10 cellular contexts compared by ENCODE assay signal in genomic region chr15:92886815-92887214, GRCh38. TPM values are rescaled to one million over a fixed set of nuclear protein-coding genes. Genes with fewer than 3 reads are reported as not detected.
DNase-seq lines count a peak whose midpoint lies in the region; ATAC-seq and TF ChIP-seq lines count a peak whose summit lies in the region.
"Had no signal": no experiment of that assay in that cellular context is flagged by ENCODE, and none has a peak within 500 bp of the region (broad histone marks: within the 10 kb centered on the region; RNA-seq: fewer than 3 reads in every experiment).

No MANE protein-coding gene starts in this region.

- H3K27ac ChIP-seq in foreskin keratinocyte (peak overlapping the region; percentile 94), spleen (peak overlapping the region; percentile 16 to 100 (median 100))

- H3K4me3 ChIP-seq in spleen, result peak overlapping the region in 4 of 8 donors; percentile 1 to 92 (median 60)

- no peak for TF ChIP-seq CTCF in foreskin keratinocyte (conservative IDR thresholded peaks at IDR 0.05)
- TF ChIP-seq CTCF in spleen (IDR thresholded peaks at IDR 0.05 in 8 of 11, conservative IDR thresholded peaks at IDR 0.05 in 3 of 11), result no peak

- peaks cover 77% of the 10 kb centered on the region for H3K36me3 Mint-ChIP-seq in activated T-helper 2 cell treated with anti-CD3 and anti-CD28 coated beads, Interferon-gamma antibody, Interleukin-2, Interleukin-4, amounts not matched to agents 10 μg/mL and 5 μg/mL and 100 μg/mL, durations not matched to agents 14 hours and 24 hours and 36 hours (ENCODE audit: low read depth)

- WGBS in spleen, 5 donors, result 72 to 79% (median 74%) methylated on average over 8 of the region's 8 CpGs

- H3K4me3 Mint-ChIP-seq in activated T-helper 2 cell treated with anti-CD3 and anti-CD28 coated beads, Interferon-gamma antibody, Interleukin-2, Interleukin-4, amounts not matched to agents 10 μg/mL and 5 μg/mL and 100 μg/mL, durations not matched to agents 14 hours and 24 hours and 36 hours (ENCODE audit: low read depth), result peak overlapping the region; percentile 91

- H3K4me1 ChIP-seq in foreskin keratinocyte, result peaks cover 37% of the 10 kb centered on the region
- peaks cover 55 to 75% (median 70%) of the 10 kb centered on the region in 6 donors for H3K4me1 ChIP-seq in spleen

- no peak for ATAC-seq in foreskin keratinocyte

- H3K27me3 ChIP-seq in foreskin keratinocyte (no peaks in the 10 kb centered on the region), spleen (replicated peaks in 1 of 7) (no peaks in the 10 kb centered on the region)

- H3K9me3 ChIP-seq in spleen, result no peaks in the 10 kb centered on the region

- H3K27me3 Mint-ChIP-seq in activated T-helper 2 cell treated with anti-CD3 and anti-CD28 coated beads, Interferon-gamma antibody, Interleukin-2, Interleukin-4, amounts not matched to agents 10 μg/mL and 5 μg/mL and 100 μg/mL, durations not matched to agents 14 hours and 24 hours and 36 hours (ENCODE audit: low read depth), result no peaks in the 10 kb centered on the region

- DNase-seq in DMS79 treated with DMSO at 0.1 percent for 48 hours (lab: John Stamatoyannopoulos, UW), result peak; percentile 32
- no peak for DNase-seq in DMS79 (lab: John Stamatoyannopoulos, UW)
- DNase-seq in activated T-helper 2 cell treated with anti-CD3 and anti-CD28 coated beads, Interferon-gamma antibody, Interleukin-2, Interleukin-4, amounts not matched to agents 10 μg/mL and 5 μg/mL and 100 μg/mL, durations not matched to agents 14 hours and 24 hours and 36 hours (ENCODE audit: low spot score), result no peak
- DNase-seq in foreskin keratinocyte, result no peak
- no peak for DNase-seq in spleen
- no peak for DNase-seq in CD1c-positive myeloid dendritic cell (ENCODE audit: extremely low spot score)
- DNase-seq in activated effector memory CD4-positive, alpha-beta T cell treated with Interleukin-2 at 50 U/mL for 16 hours, result no peak
- no peak for DNase-seq in dermis blood vessel endothelial cell
- DNase-seq: posterior cingulate gyrus, RPMI8226 had no signal

- no peak for TF ChIP-seq POLR2A in spleen (IDR thresholded peaks at IDR 0.05)

- peak overlapping the region; percentile 72 for H3K27ac Mint-ChIP-seq in activated T-helper 2 cell treated with anti-CD3 and anti-CD28 coated beads, Interferon-gamma antibody, Interleukin-2, Interleukin-4, amounts not matched to agents 10 μg/mL and 5 μg/mL and 100 μg/mL, durations not matched to agents 14 hours and 24 hours and 36 hours

- intact Hi-C loops in activated T-helper 2 cell treated with anti-CD3 and anti-CD28 coated beads, Interferon-gamma antibody, Interleukin-2, Interleukin-4, amounts not matched to agents 10 μg/mL and 5 μg/mL and 100 μg/mL, durations not matched to agents 14 hours and 24 hours and 36 hours (cut with micrococcal nuclease), result no loop called here
- intact Hi-C loops in spleen (cut with DNase I; ENCODE audit: low total_unique reads), result no loop called here

- peaks cover 58% of the 10 kb centered on the region for H3K4me1 Mint-ChIP-seq in activated T-helper 2 cell treated with anti-CD3 and anti-CD28 coated beads, Interferon-gamma antibody, Interleukin-2, Interleukin-4, amounts not matched to agents 10 μg/mL and 5 μg/mL and 100 μg/mL, durations not matched to agents 14 hours and 24 hours and 36 hours (ENCODE audit: low read depth)

- no peaks in the 10 kb centered on the region for H3K9me3 Mint-ChIP-seq in activated T-helper 2 cell treated with anti-CD3 and anti-CD28 coated beads, Interferon-gamma antibody, Interleukin-2, Interleukin-4, amounts not matched to agents 10 μg/mL and 5 μg/mL and 100 μg/mL, durations not matched to agents 14 hours and 24 hours and 36 hours

- H3K36me3 ChIP-seq in spleen, result peaks cover 4 to 64% (median 38%) of the 10 kb centered on the region in 6 donors

RNA-seq across cellular contexts. Expression of gene CHD2, which starts 13.3 kb away (rescaled TPM):
- 105 and 111 TPM in 2 replicates for total RNA-seq in activated T-helper 2 cell treated with anti-CD3 and anti-CD28 coated beads, Interferon-gamma antibody, Interleukin-2, Interleukin-4, amounts not matched to agents 10 μg/mL and 5 μg/mL and 100 μg/mL, durations not matched to agents 14 hours and 24 hours and 36 hours
- 43.6 and 57.5 TPM in 2 replicates for total RNA-seq in foreskin keratinocyte
- 12.9 and 13.7 TPM in 2 replicates for polyA plus RNA-seq in foreskin keratinocyte
- 100 to 1,000 TPM; 160 to 232 (median 204) TPM for total RNA-seq in spleen
- polyA plus RNA-seq in spleen, result 10 to 100 TPM; 37.3 to 44.0 (median 43.2) TPM
- total RNA-seq in dermis blood vessel endothelial cell, result 67.0 and 67.9 TPM in 2 replicates
